In genomic region chr6:11356404-11357155, GRCh38 we compare ENCODE assay signal across 14 cellular contexts.
DNase-seq lines count a peak whose midpoint lies in the region; ATAC-seq and TF ChIP-seq lines count a peak whose summit lies in the region.
"Had no signal": no experiment of that assay in that cellular context is flagged by ENCODE, and none has a peak within 500 bp of the region (broad histone marks: within the 10 kb centered on the region; RNA-seq: fewer than 3 reads in every experiment).

No MANE protein-coding gene starts in this region.

- H3K4me1 Mint-ChIP-seq in activated CD4-positive, alpha-beta memory T cell treated with anti-CD3 and anti-CD28 coated beads, Interleukin-2, amount 10 ng/mL, durations not matched to agents 7 days and 5 days: peaks cover 78% of the 10 kb centered on the region
- H3K4me1 Mint-ChIP-seq in activated CD4-positive, alpha-beta memory T cell treated with anti-CD3 and anti-CD28 coated beads for 36 hours (ENCODE audit: low read depth): peaks cover 86% of the 10 kb centered on the region
- peaks cover 75% of the 10 kb centered on the region for H3K4me1 Mint-ChIP-seq in activated T-cell treated with anti-CD3 and anti-CD28 coated beads, Interleukin-2, amount 50 U/mL, for 72 hours (ENCODE audit: low read depth)

- H3K9me3 Mint-ChIP-seq in activated CD4-positive, alpha-beta memory T cell treated with anti-CD3 and anti-CD28 coated beads, Interleukin-2, amount 10 ng/mL, durations not matched to agents 7 days and 5 days: peaks cover 23% of the 10 kb centered on the region
- peaks cover 14% of the 10 kb centered on the region for H3K9me3 Mint-ChIP-seq in activated CD4-positive, alpha-beta memory T cell treated with anti-CD3 and anti-CD28 coated beads for 36 hours
- peaks cover 10 to 11% of the 10 kb centered on the region in 2 donors for H3K9me3 Mint-ChIP-seq in activated T-cell treated with anti-CD3 and anti-CD28 coated beads, Interleukin-2, amount 50 U/mL, for 72 hours

- TF ChIP-seq CTCF in colonic mucosa (IDR thresholded peaks at IDR 0.05) (no peak), lung (IDR thresholded peaks at IDR 0.05; ENCODE audit: control extremely low read depth, extremely low read depth) (no peak), tibial artery (IDR thresholded peaks at IDR 0.05) (no peak)

- H3K36me3 Mint-ChIP-seq in activated CD4-positive, alpha-beta memory T cell treated with anti-CD3 and anti-CD28 coated beads, Interleukin-2, amount 10 ng/mL, durations not matched to agents 7 days and 5 days (ENCODE audit: low read depth): peaks cover 88% of the 10 kb centered on the region
- H3K36me3 Mint-ChIP-seq in activated CD4-positive, alpha-beta memory T cell treated with anti-CD3 and anti-CD28 coated beads for 36 hours: peaks cover 44% of the 10 kb centered on the region
- peaks cover 19 to 35% of the 10 kb centered on the region in 2 donors for H3K36me3 Mint-ChIP-seq in activated T-cell treated with anti-CD3 and anti-CD28 coated beads, Interleukin-2, amount 50 U/mL, for 72 hours (ENCODE audit: insufficient read depth in 2 of 2)
- H3K36me3 Mint-ChIP-seq: WTC11 had no signal

- no peaks in the 10 kb centered on the region for H3K27me3 Mint-ChIP-seq in activated CD4-positive, alpha-beta memory T cell treated with anti-CD3 and anti-CD28 coated beads, Interleukin-2, amount 10 ng/mL, durations not matched to agents 7 days and 5 days
- no peaks in the 10 kb centered on the region for H3K27me3 Mint-ChIP-seq in activated CD4-positive, alpha-beta memory T cell treated with anti-CD3 and anti-CD28 coated beads for 36 hours
- no peaks in the 10 kb centered on the region for H3K27me3 Mint-ChIP-seq in activated T-cell treated with anti-CD3 and anti-CD28 coated beads, Interleukin-2, amount 50 U/mL, for 72 hours (ENCODE audit: low read depth)

- H3K4me1 ChIP-seq in colonic mucosa: peaks cover 12% of the 10 kb centered on the region
- H3K4me1 ChIP-seq in lung (ENCODE audit: control insufficient read depth in 2 of 2, insufficient read depth in 2 of 2, low read length in 2 of 2): peaks cover 4 to 15% of the 10 kb centered on the region in 2 donors
- peaks cover 0 to 44% (median 21%) of the 10 kb centered on the region in 4 donors for H3K4me1 ChIP-seq in tibial artery

- peak overlapping the region in 1 of 2 donors; percentile 36 for H3K9ac ChIP-seq in colonic mucosa (ENCODE audit: low read depth in 2 of 2, low read length in 2 of 2)

- H3K27ac ChIP-seq in colonic mucosa: peak overlapping the region; percentile 71
- H3K27ac ChIP-seq in lung (ENCODE audit: low read depth in 1 of 2, low read length in 1 of 2): peak overlapping the region; percentile 87 to 89
- peak overlapping the region; percentile 27 to 42 for H3K27ac ChIP-seq in tibial artery

- CTCF ChIA-PET in activated CD4-positive, alpha-beta memory T cell treated with anti-CD3 and anti-CD28 coated beads, Interleukin-2, amount 10 ng/mL, durations not matched to agents 7 days and 5 days (lab: Charles Lee): no interaction called here
- CTCF ChIA-PET in activated CD4-positive, alpha-beta memory T cell treated with anti-CD3 and anti-CD28 coated beads for 36 hours (lab: Charles Lee): no interaction called here

- no peaks in the 10 kb centered on the region for H3K36me3 ChIP-seq in colonic mucosa
- no peaks in the 10 kb centered on the region for H3K36me3 ChIP-seq in lung (ENCODE audit: control insufficient read depth in 2 of 2, insufficient read depth in 2 of 2, low read length in 2 of 2)
- no peaks in the 10 kb centered on the region for H3K36me3 ChIP-seq in tibial artery

- POLR2A ChIA-PET in activated CD4-positive, alpha-beta memory T cell treated with anti-CD3 and anti-CD28 coated beads, Interleukin-2, amount 10 ng/mL, durations not matched to agents 7 days and 5 days (lab: Charles Lee): interaction anchor here (0.7 to 1.5 kb wide), 4 partner anchors 14 to 126 kb away, joined by 3 to 4 read pairs (median 4); no protein-coding TSS in a partner anchor
- POLR2A ChIA-PET in activated CD4-positive, alpha-beta memory T cell treated with anti-CD3 and anti-CD28 coated beads for 36 hours (lab: Charles Lee): no interaction called here

- H3K9me3 ChIP-seq in colonic mucosa (no peaks in the 10 kb centered on the region), lung (ENCODE audit: control insufficient read depth in 2 of 2, insufficient read depth in 1 of 2, low read length in 1 of 2) (peaks cover 0 to 3% of the 10 kb centered on the region in 2 donors), tibial artery (no peaks in the 10 kb centered on the region)

- H3K27ac Mint-ChIP-seq in activated CD4-positive, alpha-beta memory T cell treated with anti-CD3 and anti-CD28 coated beads, Interleukin-2, amount 10 ng/mL, durations not matched to agents 7 days and 5 days: peak overlapping the region; percentile 62
- no peak overlapping the region for H3K27ac Mint-ChIP-seq in activated CD4-positive, alpha-beta memory T cell treated with anti-CD3 and anti-CD28 coated beads for 36 hours
- H3K27ac Mint-ChIP-seq in activated T-cell treated with anti-CD3 and anti-CD28 coated beads, Interleukin-2, amount 50 U/mL, for 72 hours: no peak overlapping the region

- H3K4me3 ChIP-seq in colonic mucosa: no peak overlapping the region
- H3K4me3 ChIP-seq in lung: no peak overlapping the region
- H3K4me3 ChIP-seq in tibial artery: no peak overlapping the region

- ATAC-seq in lung (ENCODE audit: insufficient read depth, low FRiP score): no peak
- ATAC-seq in activated T-cell treated with anti-CD3 and anti-CD28 coated beads, Interleukin-2, amount 50 U/mL, for 72 hours (replicated peaks in 1 of 2): no peak
- ATAC-seq: Panc1, WTC11 had no signal

- H3K27me3 ChIP-seq in colonic mucosa (no peaks in the 10 kb centered on the region), lung (ENCODE audit: control insufficient read depth, insufficient read depth) (no peaks in the 10 kb centered on the region), tibial artery (no peaks in the 10 kb centered on the region)

- H3K4me3 Mint-ChIP-seq in activated CD4-positive, alpha-beta memory T cell treated with anti-CD3 and anti-CD28 coated beads, Interleukin-2, amount 10 ng/mL, durations not matched to agents 7 days and 5 days: no peak overlapping the region
- H3K4me3 Mint-ChIP-seq in activated CD4-positive, alpha-beta memory T cell treated with anti-CD3 and anti-CD28 coated beads for 36 hours: no peak overlapping the region
- no peak overlapping the region for H3K4me3 Mint-ChIP-seq in activated T-cell treated with anti-CD3 and anti-CD28 coated beads, Interleukin-2, amount 50 U/mL, for 72 hours
- H3K4me3 Mint-ChIP-seq: WTC11 had no signal

- WGBS in lung, 2 donors: 62 to 70% methylated on average over 11 of the region's 11 CpGs

- intact Hi-C loops in activated CD4-positive, alpha-beta memory T cell treated with anti-CD3 and anti-CD28 coated beads for 36 hours (cut with micrococcal nuclease): no loop called here
- intact Hi-C loops in colonic mucosa (cut with DNase I) (no loop called here), tibial artery (cut with DNase I; ENCODE audit: low total_unique reads) (loop anchor here (5.0 to 10.0 kb wide), 2 partner anchors 78 to 114 kb away; no protein-coding TSS in a partner anchor)

- no peak for DNase-seq in activated CD4-positive, alpha-beta memory T cell treated with anti-CD3 and anti-CD28 coated beads, Interleukin-2, amount 10 ng/mL, durations not matched to agents 7 days and 5 days
- DNase-seq in activated CD4-positive, alpha-beta memory T cell treated with anti-CD3 and anti-CD28 coated beads for 36 hours: no peak
- DNase-seq in colonic mucosa: peak; percentile 67
- DNase-seq in lung (ENCODE audit: low spot score): no peak
- DNase-seq in tibial artery: peak in 1 of 2 donors; percentile 33
- no peak for DNase-seq in activated T-cell treated with anti-CD3 and anti-CD28 coated beads, Interleukin-2, amount 50 U/mL, for 72 hours
- no peak for DNase-seq in SHP77 treated with DMSO at 0.1 percent for 48 hours (lab: John Stamatoyannopoulos, UW)
- DNase-seq in NCI-H187 (lab: John Stamatoyannopoulos, UW): no peak
- DNase-seq: ACHN; anterior cingulate cortex; NCI-H146; stimulated activated CD4-positive, alpha-beta T cell treated with anti-CD3 and anti-CD28 coated beads, Interleukin-1b, Interleukin-23, amount 100 ng/mL, for 48 hours had no signal

Comparison
In these comparisons a context has a peak if more than half of its experiments do, and no peak if none do; other contexts are left out.
1. H3K27ac ChIP-seq: peak in every context shown above with its lines; median percentile 88 in lung; 71 in colonic mucosa; 34 in tibial artery.